ENCODE assay signal across 2 cellular contexts in the genomic region with DNA sequence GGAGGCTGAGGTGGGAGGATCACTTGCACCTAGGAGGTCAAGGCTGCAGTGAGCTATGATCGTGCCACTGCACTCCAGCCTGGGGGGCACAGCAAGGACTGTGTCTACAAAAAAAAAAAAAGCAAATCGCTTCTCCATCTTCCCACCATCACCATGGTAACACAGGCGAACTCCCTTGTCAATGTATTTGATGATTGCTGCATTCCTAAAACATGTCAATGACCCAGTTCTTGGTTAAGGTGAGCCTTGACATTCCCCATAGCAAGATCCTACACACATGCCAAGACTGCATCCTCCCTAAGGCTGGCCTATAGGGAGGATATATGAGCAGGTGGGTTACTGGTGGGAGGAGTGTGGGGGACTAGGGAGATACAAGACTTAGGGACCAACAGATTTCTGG.
TF ChIP-seq lines count a peak whose summit lies in the region.

No MANE protein-coding gene starts in this region.

TF ChIP-seq in GM12891, 5 proteins besides CTCF, POLR2A, EP300 and RAD21:
- no peak for TF ChIP-seq POU2F2 (IDR thresholded peaks at IDR 0.05; ENCODE audit: low read depth, low read length)
- no peak for TF ChIP-seq TAF1 (IDR thresholded peaks at IDR 0.05; ENCODE audit: low read depth, low read length)
TF ChIP-seq in GM12891: peak in this region for 0.

TF ChIP-seq in K562, 482 proteins besides CTCF, POLR2A, EP300 and RAD21:
- TF ChIP-seq, protein P1, sequence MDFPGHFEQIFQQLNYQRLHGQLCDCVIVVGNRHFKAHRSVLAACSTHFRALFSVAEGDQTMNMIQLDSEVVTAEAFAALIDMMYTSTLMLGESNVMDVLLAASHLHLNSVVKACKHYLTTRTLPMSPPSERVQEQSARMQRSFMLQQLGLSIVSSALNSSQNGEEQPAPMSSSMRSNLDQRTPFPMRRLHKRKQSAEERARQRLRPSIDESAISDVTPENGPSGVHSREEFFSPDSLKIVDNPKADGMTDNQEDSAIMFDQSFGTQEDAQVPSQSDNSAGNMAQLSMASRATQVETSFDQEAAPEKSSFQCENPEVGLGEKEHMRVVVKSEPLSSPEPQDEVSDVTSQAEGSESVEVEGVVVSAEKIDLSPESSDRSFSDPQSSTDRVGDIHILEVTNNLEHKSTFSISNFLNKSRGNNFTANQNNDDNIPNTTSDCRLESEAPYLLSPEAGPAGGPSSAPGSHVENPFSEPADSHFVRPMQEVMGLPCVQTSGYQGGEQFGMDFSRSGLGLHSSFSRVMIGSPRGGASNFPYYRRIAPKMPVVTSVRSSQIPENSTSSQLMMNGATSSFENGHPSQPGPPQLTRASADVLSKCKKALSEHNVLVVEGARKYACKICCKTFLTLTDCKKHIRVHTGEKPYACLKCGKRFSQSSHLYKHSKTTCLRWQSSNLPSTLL (IDR thresholded peaks at IDR 0.05) = no peak
- peak; percentile 70 for TF ChIP-seq RFX1 (IDR thresholded peaks at IDR 0.05)
TF ChIP-seq in K562: peak in this region for 1.
